ENCODE assay signal across 1 cellular context in the genomic region with DNA sequence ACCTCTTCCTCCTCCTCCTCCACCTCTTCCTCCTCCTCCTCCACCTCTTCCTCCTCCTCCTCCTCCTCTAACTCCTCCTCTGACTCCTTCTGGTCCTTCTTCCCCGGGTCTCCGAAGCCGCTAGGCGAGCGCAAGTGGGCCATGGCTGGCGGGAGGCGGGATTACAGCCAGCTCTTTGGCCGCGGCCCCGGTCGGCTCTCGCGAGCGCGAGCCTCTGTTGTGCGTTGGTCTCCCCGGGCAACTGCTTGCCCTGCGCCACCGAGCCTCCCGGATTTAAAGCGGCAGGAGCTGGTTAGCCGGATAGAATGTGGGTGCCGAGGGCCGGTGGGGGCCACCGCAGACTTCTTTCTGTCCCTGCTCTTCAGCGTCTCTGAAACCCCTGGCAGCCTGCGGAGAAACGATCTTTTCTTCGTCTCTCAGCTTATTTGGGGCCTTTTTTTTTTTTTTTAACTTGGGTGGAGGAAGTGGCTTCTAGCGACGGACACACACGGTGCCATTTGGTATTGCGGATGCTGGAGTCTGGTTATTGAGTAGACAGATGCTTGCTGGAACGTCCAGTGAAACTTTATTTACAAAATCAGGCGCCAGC.
TF ChIP-seq lines count a peak whose summit lies in the region.

A gene (minus strand): TSS at position 165 of the 589 bp plus-strand sequence. CDS start 22 bp downstream, at position 143.

TF ChIP-seq in K562, 482 proteins besides CTCF, POLR2A, EP300 and RAD21 (continued from another document and continues in another):
- TF ChIP-seq, protein P1, sequence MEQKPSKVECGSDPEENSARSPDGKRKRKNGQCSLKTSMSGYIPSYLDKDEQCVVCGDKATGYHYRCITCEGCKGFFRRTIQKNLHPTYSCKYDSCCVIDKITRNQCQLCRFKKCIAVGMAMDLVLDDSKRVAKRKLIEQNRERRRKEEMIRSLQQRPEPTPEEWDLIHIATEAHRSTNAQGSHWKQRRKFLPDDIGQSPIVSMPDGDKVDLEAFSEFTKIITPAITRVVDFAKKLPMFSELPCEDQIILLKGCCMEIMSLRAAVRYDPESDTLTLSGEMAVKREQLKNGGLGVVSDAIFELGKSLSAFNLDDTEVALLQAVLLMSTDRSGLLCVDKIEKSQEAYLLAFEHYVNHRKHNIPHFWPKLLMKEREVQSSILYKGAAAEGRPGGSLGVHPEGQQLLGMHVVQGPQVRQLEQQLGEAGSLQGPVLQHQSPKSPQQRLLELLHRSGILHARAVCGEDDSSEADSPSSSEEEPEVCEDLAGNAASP (IDR thresholded peaks at IDR 0.05) = no peak
- TF ChIP-seq WHSC1 (IDR thresholded peaks at IDR 0.05; ENCODE audit: low read length) (no peak), HMG20B (CRISPR knock-in tag; IDR thresholded peaks at IDR 0.05) (no peak), ZNF668 (CRISPR knock-in tag; IDR thresholded peaks at IDR 0.05) (no peak), ZNF444 (CRISPR knock-in tag; IDR thresholded peaks at IDR 0.05) (no peak), ZNF561 (CRISPR knock-in tag; conservative IDR thresholded peaks at IDR 0.05) (no peak), NR2C2 (CRISPR knock-in tag; IDR thresholded peaks at IDR 0.05) (no peak), NR2C2 (tag; IDR thresholded peaks at IDR 0.05) (peak; percentile 38; the same call in 1 of the 2 replicates), LCOR (CRISPR knock-in tag; IDR thresholded peaks at IDR 0.05) (no peak), SMARCC2 (IDR thresholded peaks at IDR 0.05; ENCODE audit: low read depth) (no peak), PHB (CRISPR knock-in tag; IDR thresholded peaks at IDR 0.05) (no peak), TCF3 (CRISPR knock-in tag; IDR thresholded peaks at IDR 0.05) (no peak), MCM2 (IDR thresholded peaks at IDR 0.05; ENCODE audit: low read depth) (no peak), HMG20A (CRISPR knock-in tag; conservative IDR thresholded peaks at IDR 0.05) (no peak), IFI16 (CRISPR knock-in tag; IDR thresholded peaks at IDR 0.05) (no peak), MYBL2 (IDR thresholded peaks at IDR 0.05; ENCODE audit: low read depth) (0 out of 2 replicates have a peak, but pooled peaks have one; percentile 20), MYBL2 (CRISPR knock-in tag; IDR thresholded peaks at IDR 0.05; ENCODE audit: borderline replicate concordance) (no peak), TAF1 (IDR thresholded peaks at IDR 0.05; ENCODE audit: control insufficient read depth, extremely low read depth, insufficient read depth, low read length, severe bottlenecking) (no peak), CHD2 (IDR thresholded peaks at IDR 0.05; ENCODE audit: low read depth, low read length) (peak; percentile 97), CCAR2 (IDR thresholded peaks at IDR 0.05; ENCODE audit: low read depth, low read length) (no peak), ZC3H8 (IDR thresholded peaks at IDR 0.05) (no peak), NR3C1 (CRISPR knock-in tag; IDR thresholded peaks at IDR 0.05) (no peak)
- TF ChIP-seq, protein P2, sequence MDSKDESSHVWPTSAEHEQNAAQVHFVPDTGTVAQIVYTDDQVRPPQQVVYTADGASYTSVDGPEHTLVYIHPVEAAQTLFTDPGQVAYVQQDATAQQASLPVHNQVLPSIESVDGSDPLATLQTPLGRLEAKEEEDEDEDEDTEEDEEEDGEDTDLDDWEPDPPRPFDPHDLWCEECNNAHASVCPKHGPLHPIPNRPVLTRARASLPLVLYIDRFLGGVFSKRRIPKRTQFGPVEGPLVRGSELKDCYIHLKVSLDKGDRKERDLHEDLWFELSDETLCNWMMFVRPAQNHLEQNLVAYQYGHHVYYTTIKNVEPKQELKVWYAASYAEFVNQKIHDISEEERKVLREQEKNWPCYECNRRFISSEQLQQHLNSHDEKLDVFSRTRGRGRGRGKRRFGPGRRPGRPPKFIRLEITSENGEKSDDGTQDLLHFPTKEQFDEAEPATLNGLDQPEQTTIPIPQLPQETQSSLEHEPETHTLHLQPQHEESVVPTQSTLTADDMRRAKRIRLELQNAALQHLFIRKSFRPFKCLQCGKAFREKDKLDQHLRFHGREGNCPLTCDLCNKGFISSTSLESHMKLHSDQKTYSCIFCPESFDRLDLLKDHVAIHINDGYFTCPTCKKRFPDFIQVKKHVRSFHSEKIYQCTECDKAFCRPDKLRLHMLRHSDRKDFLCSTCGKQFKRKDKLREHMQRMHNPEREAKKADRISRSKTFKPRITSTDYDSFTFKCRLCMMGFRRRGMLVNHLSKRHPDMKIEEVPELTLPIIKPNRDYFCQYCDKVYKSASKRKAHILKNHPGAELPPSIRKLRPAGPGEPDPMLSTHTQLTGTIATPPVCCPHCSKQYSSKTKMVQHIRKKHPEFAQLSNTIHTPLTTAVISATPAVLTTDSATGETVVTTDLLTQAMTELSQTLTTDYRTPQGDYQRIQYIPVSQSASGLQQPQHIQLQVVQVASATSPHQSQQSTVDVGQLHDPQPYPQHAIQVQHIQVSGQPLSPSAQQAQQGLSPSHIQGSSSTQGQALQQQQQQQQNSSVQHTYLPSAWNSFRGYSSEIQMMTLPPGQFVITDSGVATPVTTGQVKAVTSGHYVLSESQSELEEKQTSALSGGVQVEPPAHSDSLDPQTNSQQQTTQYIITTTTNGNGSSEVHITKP (IDR thresholded peaks at IDR 0.05; ENCODE audit: partially characterized antibody) = peak; percentile 31
- TF ChIP-seq, protein P3, sequence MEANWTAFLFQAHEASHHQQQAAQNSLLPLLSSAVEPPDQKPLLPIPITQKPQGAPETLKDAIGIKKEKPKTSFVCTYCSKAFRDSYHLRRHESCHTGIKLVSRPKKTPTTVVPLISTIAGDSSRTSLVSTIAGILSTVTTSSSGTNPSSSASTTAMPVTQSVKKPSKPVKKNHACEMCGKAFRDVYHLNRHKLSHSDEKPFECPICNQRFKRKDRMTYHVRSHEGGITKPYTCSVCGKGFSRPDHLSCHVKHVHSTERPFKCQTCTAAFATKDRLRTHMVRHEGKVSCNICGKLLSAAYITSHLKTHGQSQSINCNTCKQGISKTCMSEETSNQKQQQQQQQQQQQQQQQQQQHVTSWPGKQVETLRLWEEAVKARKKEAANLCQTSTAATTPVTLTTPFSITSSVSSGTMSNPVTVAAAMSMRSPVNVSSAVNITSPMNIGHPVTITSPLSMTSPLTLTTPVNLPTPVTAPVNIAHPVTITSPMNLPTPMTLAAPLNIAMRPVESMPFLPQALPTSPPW (CRISPR knock-in tag; IDR thresholded peaks at IDR 0.05) = 0 out of 2 replicates have a peak, but pooled peaks have one; percentile 11
- TF ChIP-seq, protein P4, sequence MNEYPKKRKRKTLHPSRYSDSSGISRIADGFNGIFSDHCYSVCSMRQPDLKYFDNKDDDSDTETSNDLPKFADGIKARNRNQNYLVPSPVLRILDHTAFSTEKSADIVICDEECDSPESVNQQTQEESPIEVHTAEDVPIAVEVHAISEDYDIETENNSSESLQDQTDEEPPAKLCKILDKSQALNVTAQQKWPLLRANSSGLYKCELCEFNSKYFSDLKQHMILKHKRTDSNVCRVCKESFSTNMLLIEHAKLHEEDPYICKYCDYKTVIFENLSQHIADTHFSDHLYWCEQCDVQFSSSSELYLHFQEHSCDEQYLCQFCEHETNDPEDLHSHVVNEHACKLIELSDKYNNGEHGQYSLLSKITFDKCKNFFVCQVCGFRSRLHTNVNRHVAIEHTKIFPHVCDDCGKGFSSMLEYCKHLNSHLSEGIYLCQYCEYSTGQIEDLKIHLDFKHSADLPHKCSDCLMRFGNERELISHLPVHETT (CRISPR knock-in tag; conservative IDR thresholded peaks at IDR 0.05 in 1 of 2, IDR thresholded peaks at IDR 0.05 in 1 of 2) = no peak
- TF ChIP-seq, protein P5, sequence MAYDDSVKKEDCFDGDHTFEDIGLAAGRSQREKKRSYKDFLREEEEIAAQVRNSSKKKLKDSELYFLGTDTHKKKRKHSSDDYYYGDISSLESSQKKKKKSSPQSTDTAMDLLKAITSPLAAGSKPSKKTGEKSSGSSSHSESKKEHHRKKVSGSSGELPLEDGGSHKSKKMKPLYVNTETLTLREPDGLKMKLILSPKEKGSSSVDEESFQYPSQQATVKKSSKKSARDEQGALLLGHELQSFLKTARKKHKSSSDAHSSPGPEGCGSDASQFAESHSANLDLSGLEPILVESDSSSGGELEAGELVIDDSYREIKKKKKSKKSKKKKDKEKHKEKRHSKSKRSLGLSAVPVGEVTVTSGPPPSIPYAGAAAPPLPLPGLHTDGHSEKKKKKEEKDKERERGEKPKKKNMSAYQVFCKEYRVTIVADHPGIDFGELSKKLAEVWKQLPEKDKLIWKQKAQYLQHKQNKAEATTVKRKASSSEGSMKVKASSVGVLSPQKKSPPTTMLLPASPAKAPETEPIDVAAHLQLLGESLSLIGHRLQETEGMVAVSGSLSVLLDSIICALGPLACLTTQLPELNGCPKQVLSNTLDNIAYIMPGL (CRISPR knock-in tag; IDR thresholded peaks at IDR 0.05) = no peak
- TF ChIP-seq, protein P6, sequence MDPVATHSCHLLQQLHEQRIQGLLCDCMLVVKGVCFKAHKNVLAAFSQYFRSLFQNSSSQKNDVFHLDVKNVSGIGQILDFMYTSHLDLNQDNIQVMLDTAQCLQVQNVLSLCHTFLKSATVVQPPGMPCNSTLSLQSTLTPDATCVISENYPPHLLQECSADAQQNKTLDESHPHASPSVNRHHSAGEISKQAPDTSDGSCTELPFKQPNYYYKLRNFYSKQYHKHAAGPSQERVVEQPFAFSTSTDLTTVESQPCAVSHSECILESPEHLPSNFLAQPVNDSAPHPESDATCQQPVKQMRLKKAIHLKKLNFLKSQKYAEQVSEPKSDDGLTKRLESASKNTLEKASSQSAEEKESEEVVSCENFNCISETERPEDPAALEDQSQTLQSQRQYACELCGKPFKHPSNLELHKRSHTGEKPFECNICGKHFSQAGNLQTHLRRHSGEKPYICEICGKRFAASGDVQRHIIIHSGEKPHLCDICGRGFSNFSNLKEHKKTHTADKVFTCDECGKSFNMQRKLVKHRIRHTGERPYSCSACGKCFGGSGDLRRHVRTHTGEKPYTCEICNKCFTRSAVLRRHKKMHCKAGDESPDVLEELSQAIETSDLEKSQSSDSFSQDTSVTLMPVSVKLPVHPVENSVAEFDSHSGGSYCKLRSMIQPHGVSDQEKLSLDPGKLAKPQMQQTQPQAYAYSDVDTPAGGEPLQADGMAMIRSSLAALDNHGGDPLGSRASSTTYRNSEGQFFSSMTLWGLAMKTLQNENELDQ (CRISPR knock-in tag; IDR thresholded peaks at IDR 0.05; ENCODE audit: borderline replicate concordance) = no peak
- TF ChIP-seq, protein P7, sequence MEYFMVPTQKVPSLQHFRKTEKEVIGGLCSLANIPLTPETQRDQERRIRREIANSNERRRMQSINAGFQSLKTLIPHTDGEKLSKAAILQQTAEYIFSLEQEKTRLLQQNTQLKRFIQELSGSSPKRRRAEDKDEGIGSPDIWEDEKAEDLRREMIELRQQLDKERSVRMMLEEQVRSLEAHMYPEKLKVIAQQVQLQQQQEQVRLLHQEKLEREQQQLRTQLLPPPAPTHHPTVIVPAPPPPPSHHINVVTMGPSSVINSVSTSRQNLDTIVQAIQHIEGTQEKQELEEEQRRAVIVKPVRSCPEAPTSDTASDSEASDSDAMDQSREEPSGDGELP (CRISPR knock-in tag; IDR thresholded peaks at IDR 0.05; ENCODE audit: borderline replicate concordance) = peak; percentile 65; the same call in 1 of the 2 replicates
- TF ChIP-seq, protein P8, sequence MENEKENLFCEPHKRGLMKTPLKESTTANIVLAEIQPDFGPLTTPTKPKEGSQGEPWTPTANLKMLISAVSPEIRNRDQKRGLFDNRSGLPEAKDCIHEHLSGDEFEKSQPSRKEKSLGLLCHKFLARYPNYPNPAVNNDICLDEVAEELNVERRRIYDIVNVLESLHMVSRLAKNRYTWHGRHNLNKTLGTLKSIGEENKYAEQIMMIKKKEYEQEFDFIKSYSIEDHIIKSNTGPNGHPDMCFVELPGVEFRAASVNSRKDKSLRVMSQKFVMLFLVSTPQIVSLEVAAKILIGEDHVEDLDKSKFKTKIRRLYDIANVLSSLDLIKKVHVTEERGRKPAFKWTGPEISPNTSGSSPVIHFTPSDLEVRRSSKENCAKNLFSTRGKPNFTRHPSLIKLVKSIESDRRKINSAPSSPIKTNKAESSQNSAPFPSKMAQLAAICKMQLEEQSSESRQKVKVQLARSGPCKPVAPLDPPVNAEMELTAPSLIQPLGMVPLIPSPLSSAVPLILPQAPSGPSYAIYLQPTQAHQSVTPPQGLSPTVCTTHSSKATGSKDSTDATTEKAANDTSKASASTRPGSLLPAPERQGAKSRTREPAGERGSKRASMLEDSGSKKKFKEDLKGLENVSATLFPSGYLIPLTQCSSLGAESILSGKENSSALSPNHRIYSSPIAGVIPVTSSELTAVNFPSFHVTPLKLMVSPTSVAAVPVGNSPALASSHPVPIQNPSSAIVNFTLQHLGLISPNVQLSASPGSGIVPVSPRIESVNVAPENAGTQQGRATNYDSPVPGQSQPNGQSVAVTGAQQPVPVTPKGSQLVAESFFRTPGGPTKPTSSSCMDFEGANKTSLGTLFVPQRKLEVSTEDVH (IDR thresholded peaks at IDR 0.05; ENCODE audit: low read depth, partially characterized antibody) = no peak
- TF ChIP-seq, protein P9, sequence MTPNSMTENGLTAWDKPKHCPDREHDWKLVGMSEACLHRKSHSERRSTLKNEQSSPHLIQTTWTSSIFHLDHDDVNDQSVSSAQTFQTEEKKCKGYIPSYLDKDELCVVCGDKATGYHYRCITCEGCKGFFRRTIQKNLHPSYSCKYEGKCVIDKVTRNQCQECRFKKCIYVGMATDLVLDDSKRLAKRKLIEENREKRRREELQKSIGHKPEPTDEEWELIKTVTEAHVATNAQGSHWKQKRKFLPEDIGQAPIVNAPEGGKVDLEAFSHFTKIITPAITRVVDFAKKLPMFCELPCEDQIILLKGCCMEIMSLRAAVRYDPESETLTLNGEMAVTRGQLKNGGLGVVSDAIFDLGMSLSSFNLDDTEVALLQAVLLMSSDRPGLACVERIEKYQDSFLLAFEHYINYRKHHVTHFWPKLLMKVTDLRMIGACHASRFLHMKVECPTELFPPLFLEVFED (CRISPR knock-in tag; conservative IDR thresholded peaks at IDR 0.05) = no peak
- TF ChIP-seq, protein P10, sequence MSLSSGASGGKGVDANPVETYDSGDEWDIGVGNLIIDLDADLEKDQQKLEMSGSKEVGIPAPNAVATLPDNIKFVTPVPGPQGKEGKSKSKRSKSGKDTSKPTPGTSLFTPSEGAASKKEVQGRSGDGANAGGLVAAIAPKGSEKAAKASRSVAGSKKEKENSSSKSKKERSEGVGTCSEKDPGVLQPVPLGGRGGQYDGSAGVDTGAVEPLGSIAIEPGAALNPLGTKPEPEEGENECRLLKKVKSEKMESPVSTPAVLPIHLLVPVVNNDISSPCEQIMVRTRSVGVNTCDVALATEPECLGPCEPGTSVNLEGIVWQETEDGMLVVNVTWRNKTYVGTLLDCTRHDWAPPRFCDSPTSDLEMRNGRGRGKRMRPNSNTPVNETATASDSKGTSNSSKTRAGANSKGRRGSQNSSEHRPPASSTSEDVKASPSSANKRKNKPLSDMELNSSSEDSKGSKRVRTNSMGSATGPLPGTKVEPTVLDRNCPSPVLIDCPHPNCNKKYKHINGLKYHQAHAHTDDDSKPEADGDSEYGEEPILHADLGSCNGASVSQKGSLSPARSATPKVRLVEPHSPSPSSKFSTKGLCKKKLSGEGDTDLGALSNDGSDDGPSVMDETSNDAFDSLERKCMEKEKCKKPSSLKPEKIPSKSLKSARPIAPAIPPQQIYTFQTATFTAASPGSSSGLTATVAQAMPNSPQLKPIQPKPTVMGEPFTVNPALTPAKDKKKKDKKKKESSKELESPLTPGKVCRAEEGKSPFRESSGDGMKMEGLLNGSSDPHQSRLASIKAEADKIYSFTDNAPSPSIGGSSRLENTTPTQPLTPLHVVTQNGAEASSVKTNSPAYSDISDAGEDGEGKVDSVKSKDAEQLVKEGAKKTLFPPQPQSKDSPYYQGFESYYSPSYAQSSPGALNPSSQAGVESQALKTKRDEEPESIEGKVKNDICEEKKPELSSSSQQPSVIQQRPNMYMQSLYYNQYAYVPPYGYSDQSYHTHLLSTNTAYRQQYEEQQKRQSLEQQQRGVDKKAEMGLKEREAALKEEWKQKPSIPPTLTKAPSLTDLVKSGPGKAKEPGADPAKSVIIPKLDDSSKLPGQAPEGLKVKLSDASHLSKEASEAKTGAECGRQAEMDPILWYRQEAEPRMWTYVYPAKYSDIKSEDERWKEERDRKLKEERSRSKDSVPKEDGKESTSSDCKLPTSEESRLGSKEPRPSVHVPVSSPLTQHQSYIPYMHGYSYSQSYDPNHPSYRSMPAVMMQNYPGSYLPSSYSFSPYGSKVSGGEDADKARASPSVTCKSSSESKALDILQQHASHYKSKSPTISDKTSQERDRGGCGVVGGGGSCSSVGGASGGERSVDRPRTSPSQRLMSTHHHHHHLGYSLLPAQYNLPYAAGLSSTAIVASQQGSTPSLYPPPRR (CRISPR knock-in tag; IDR thresholded peaks at IDR 0.05; ENCODE audit: borderline replicate concordance) = no peak
